ENCODE assay signal across 1 cellular context in genomic region chr20:3565851-3566250, GRCh38.
TF ChIP-seq lines count a peak whose summit lies in the region.

No MANE protein-coding gene starts in this region.

TF ChIP-seq in GM23338, 12 proteins besides CTCF, POLR2A, EP300 and RAD21 (continued from another document):
- TF ChIP-seq ZNF462 (CRISPR knock-in tag; IDR thresholded peaks at IDR 0.05) (no peak), REST (IDR thresholded peaks at IDR 0.05; ENCODE audit: unreplicated experiment) (no peak), STAT1 (IDR thresholded peaks at IDR 0.05; ENCODE audit: unreplicated experiment) (no peak), ZNF331 (CRISPR knock-in tag; IDR thresholded peaks at IDR 0.05; ENCODE audit: low read depth) (no peak), JUNB (IDR thresholded peaks at IDR 0.05; ENCODE audit: unreplicated experiment) (no peak), POLR2AphosphoS5 (IDR thresholded peaks at IDR 0.05; ENCODE audit: low read depth) (no peak), EZH2 (IDR thresholded peaks at IDR 0.05; ENCODE audit: low read depth, unreplicated experiment) (no peak), CREB1 (CRISPR knock-in tag; IDR thresholded peaks at IDR 0.05; ENCODE audit: low read depth) (no peak)
